ENCODE assay signal across 1 cellular context in genomic region chr9:114372971-114373591, GRCh38.
TF ChIP-seq lines count a peak whose summit lies in the region.

No MANE protein-coding gene starts in this region.

TF ChIP-seq in H1, 55 proteins besides CTCF, POLR2A, EP300 and RAD21:
- TF ChIP-seq BCL11A (IDR thresholded peaks at IDR 0.05; ENCODE audit: low read depth in 2 of 2, low read length in 2 of 2) (no peak), SIRT6 (IDR thresholded peaks at IDR 0.05; ENCODE audit: low read length) (no peak), CBX5 (IDR thresholded peaks at IDR 0.05; ENCODE audit: low read depth, low read length) (no peak), BRCA1 (IDR thresholded peaks at IDR 0.05; ENCODE audit: low read depth, low read length) (no peak), ATF2 (IDR thresholded peaks at IDR 0.05; ENCODE audit: low read length) (no peak)
- TF ChIP-seq, protein P1, sequence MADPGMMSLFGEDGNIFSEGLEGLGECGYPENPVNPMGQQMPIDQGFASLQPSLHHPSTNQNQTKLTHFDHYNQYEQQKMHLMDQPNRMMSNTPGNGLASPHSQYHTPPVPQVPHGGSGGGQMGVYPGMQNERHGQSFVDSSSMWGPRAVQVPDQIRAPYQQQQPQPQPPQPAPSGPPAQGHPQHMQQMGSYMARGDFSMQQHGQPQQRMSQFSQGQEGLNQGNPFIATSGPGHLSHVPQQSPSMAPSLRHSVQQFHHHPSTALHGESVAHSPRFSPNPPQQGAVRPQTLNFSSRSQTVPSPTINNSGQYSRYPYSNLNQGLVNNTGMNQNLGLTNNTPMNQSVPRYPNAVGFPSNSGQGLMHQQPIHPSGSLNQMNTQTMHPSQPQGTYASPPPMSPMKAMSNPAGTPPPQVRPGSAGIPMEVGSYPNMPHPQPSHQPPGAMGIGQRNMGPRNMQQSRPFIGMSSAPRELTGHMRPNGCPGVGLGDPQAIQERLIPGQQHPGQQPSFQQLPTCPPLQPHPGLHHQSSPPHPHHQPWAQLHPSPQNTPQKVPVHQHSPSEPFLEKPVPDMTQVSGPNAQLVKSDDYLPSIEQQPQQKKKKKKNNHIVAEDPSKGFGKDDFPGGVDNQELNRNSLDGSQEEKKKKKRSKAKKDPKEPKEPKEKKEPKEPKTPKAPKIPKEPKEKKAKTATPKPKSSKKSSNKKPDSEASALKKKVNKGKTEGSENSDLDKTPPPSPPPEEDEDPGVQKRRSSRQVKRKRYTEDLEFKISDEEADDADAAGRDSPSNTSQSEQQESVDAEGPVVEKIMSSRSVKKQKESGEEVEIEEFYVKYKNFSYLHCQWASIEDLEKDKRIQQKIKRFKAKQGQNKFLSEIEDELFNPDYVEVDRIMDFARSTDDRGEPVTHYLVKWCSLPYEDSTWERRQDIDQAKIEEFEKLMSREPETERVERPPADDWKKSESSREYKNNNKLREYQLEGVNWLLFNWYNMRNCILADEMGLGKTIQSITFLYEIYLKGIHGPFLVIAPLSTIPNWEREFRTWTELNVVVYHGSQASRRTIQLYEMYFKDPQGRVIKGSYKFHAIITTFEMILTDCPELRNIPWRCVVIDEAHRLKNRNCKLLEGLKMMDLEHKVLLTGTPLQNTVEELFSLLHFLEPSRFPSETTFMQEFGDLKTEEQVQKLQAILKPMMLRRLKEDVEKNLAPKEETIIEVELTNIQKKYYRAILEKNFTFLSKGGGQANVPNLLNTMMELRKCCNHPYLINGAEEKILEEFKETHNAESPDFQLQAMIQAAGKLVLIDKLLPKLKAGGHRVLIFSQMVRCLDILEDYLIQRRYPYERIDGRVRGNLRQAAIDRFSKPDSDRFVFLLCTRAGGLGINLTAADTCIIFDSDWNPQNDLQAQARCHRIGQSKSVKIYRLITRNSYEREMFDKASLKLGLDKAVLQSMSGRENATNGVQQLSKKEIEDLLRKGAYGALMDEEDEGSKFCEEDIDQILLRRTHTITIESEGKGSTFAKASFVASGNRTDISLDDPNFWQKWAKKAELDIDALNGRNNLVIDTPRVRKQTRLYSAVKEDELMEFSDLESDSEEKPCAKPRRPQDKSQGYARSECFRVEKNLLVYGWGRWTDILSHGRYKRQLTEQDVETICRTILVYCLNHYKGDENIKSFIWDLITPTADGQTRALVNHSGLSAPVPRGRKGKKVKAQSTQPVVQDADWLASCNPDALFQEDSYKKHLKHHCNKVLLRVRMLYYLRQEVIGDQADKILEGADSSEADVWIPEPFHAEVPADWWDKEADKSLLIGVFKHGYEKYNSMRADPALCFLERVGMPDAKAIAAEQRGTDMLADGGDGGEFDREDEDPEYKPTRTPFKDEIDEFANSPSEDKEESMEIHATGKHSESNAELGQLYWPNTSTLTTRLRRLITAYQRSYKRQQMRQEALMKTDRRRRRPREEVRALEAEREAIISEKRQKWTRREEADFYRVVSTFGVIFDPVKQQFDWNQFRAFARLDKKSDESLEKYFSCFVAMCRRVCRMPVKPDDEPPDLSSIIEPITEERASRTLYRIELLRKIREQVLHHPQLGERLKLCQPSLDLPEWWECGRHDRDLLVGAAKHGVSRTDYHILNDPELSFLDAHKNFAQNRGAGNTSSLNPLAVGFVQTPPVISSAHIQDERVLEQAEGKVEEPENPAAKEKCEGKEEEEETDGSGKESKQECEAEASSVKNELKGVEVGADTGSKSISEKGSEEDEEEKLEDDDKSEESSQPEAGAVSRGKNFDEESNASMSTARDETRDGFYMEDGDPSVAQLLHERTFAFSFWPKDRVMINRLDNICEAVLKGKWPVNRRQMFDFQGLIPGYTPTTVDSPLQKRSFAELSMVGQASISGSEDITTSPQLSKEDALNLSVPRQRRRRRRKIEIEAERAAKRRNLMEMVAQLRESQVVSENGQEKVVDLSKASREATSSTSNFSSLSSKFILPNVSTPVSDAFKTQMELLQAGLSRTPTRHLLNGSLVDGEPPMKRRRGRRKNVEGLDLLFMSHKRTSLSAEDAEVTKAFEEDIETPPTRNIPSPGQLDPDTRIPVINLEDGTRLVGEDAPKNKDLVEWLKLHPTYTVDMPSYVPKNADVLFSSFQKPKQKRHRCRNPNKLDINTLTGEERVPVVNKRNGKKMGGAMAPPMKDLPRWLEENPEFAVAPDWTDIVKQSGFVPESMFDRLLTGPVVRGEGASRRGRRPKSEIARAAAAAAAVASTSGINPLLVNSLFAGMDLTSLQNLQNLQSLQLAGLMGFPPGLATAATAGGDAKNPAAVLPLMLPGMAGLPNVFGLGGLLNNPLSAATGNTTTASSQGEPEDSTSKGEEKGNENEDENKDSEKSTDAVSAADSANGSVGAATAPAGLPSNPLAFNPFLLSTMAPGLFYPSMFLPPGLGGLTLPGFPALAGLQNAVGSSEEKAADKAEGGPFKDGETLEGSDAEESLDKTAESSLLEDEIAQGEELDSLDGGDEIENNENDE (IDR thresholded peaks at IDR 0.05; ENCODE audit: insufficient replicate concordance, low read length), result no peak
